12 cellular contexts compared by ENCODE assay signal in genomic region chr1:172781513-172782140, GRCh38.
A peak's percentile ranks its signal among the peaks of the same experiment; 100 is the strongest.
DNase-seq lines count a peak whose midpoint lies in the region; ATAC-seq, FAIRE-seq and TF ChIP-seq lines count a peak whose summit lies in the region.
"Had no signal": no experiment of that assay in that cellular context is flagged by ENCODE, and none has a peak within 500 bp of the region (broad histone marks: within the 10 kb centered on the region; RNA-seq: fewer than 3 reads in every experiment).

No MANE protein-coding gene starts in this region.

- H3K79me2 ChIP-seq in fibroblast of lung (ENCODE audit: control insufficient read depth, insufficient read depth, low read length): no peaks in the 10 kb centered on the region

- no peaks in the 10 kb centered on the region for H3K36me3 ChIP-seq in fibroblast of lung (ENCODE audit: control insufficient read depth, insufficient read depth, low read length)

- no peak overlapping the region for H3K27ac ChIP-seq in fibroblast of lung (ENCODE audit: insufficient read depth, low read length)
- H3K27ac ChIP-seq: VCaP had no signal

- H2AFZ ChIP-seq in fibroblast of lung (ENCODE audit: low read length): no peak overlapping the region

- no peaks in the 10 kb centered on the region for H4K20me1 ChIP-seq in fibroblast of lung (ENCODE audit: control insufficient read depth, extremely low read depth, insufficient read depth, low read length)

- ATAC-seq in GM21515 (IDR thresholded peaks at IDR 0.05; ENCODE audit: unreplicated experiment): peak; percentile 82
- ATAC-seq in HG03354 (IDR thresholded peaks at IDR 0.05; ENCODE audit: poor library complexity, severe bottlenecking, unreplicated experiment): peak; percentile 70

- no peak for DNase-seq in GM18507 (ENCODE audit: extremely low spot score, insufficient read length, low read depth)
- peak; percentile 22 to 48 for DNase-seq in fibroblast of lung (ENCODE audit: low read depth in 2 of 2)
- DNase-seq in RCC 7860 (ENCODE audit: low spot score): no peak
- no peak for DNase-seq in D341Med (ENCODE audit: low spot score)
- DNase-seq in stimulated activated CD8-positive, alpha-beta memory T cell treated with anti-CD3 and anti-CD28 coated beads, Interleukin-4, amount 100 ng/mL, for 48 hours: no peak
- DNase-seq in glomerular visceral epithelial cell (ENCODE audit: extremely low spot score): no peak
- DNase-seq: Caco-2, KBM-7, small intestine had no signal

- H3K4me1 ChIP-seq in fibroblast of lung (ENCODE audit: control insufficient read depth, extremely low read depth, insufficient read depth, low read length): no peaks in the 10 kb centered on the region
- H3K4me1 ChIP-seq: Caco-2 had no signal

- peak; percentile 79 for FAIRE-seq in GM18507 (lab: Jason Lieb, UNC)
- no peak for FAIRE-seq in RCC 7860 (lab: Jason Lieb, UNC)
- FAIRE-seq: small intestine had no signal

- no peak overlapping the region for H3K9ac ChIP-seq in fibroblast of lung (ENCODE audit: insufficient read depth, low read length)

- H3K4me3 ChIP-seq in fibroblast of lung (replicated peaks in 1 of 4; ENCODE audit: control extremely low read depth in 1 of 4, insufficient read depth in 1 of 4, low read depth in 3 of 4, low read length in 4 of 4): no peak overlapping the region

- H3K27me3 ChIP-seq in fibroblast of lung (ENCODE audit: control insufficient read depth, insufficient read depth, low read length): no peaks in the 10 kb centered on the region

- TF ChIP-seq CTCF in fibroblast of lung (conservative IDR thresholded peaks at IDR 0.05 in 1 of 2, IDR thresholded peaks at IDR 0.05 in 1 of 2; ENCODE audit: low read depth in 1 of 2, low read length in 2 of 2): no peak

- no peak overlapping the region for H3K4me2 ChIP-seq in fibroblast of lung (ENCODE audit: extremely low read depth, insufficient read depth, low read length)

- H3K9me3 ChIP-seq in fibroblast of lung (ENCODE audit: control insufficient read depth, insufficient read depth, low read depth, low read length): no peaks in the 10 kb centered on the region

Comparison
In these comparisons a context has a peak if more than half of its experiments do, and no peak if none do; other contexts are left out.
1. DNase-seq: peak in fibroblast of lung (2 of 2); none in GM18507 (single experiment), RCC 7860 (single experiment), D341Med (single experiment), stimulated activated CD8-positive, alpha-beta memory T cell treated with anti-CD3 and anti-CD28 coated beads, Interleukin-4, amount 100 ng/mL, for 48 hours (single experiment) and glomerular visceral epithelial cell (single experiment).